In the genomic region with DNA sequence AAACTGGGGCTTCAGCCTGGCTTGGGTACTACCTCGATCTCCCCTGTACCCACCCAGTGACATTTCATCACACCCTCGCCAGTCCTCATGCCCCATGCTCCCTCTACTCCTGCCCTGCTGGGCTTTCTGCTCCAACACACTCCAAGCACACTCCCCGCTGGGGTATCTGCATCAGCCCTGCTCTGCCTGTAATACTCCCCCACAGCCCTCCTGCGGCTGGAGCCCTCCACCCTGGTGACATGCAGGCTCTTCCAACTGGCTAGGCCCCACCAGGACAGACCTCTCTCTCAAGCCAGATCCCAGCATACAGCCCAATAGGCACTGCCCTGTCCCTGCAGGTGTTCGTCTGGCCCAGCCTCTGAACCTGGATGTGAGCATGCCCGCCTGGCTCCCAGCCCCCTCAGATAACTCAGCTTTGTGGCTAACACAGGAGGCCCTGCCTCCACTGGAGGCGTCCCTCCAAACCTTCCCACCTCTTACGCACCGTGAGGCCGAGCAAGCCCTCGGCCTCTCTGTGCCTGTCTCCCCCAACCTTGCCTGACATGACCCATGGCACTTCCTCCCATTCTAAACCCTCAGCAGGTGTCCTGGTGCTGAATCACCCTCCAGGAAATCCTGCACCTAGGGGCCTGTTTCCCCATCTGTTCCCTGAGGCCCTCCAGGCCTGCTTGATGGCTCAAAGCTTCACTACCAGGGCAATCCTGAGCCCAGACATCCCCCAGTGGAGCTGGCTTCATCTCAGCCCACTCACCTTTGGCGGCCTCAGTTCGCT, we compare ENCODE assay signal across 1 cellular context.
TF ChIP-seq lines count a peak whose summit lies in the region.

No MANE protein-coding gene starts in this region.

TF ChIP-seq in GM23338, 12 proteins besides CTCF, POLR2A, EP300 and RAD21 (continued from another document):
- no peak for TF ChIP-seq ETS1 (IDR thresholded peaks at IDR 0.05)
- TF ChIP-seq ZNF462 (CRISPR knock-in tag; IDR thresholded peaks at IDR 0.05): no peak
- TF ChIP-seq POLR2AphosphoS5 (IDR thresholded peaks at IDR 0.05; ENCODE audit: low read depth): no peak
- no peak for TF ChIP-seq ZNF114 (CRISPR knock-in tag; IDR thresholded peaks at IDR 0.05)
- TF ChIP-seq EZH2 (IDR thresholded peaks at IDR 0.05; ENCODE audit: low read depth, unreplicated experiment): no peak
- TF ChIP-seq NANOG (IDR thresholded peaks at IDR 0.05; ENCODE audit: borderline replicate concordance): no peak
- no peak for TF ChIP-seq CREB1 (CRISPR knock-in tag; IDR thresholded peaks at IDR 0.05; ENCODE audit: low read depth)
- no peak for TF ChIP-seq JUNB (IDR thresholded peaks at IDR 0.05; ENCODE audit: unreplicated experiment)
- TF ChIP-seq ZNF331 (CRISPR knock-in tag; IDR thresholded peaks at IDR 0.05; ENCODE audit: low read depth): no peak
